In the genomic region with DNA sequence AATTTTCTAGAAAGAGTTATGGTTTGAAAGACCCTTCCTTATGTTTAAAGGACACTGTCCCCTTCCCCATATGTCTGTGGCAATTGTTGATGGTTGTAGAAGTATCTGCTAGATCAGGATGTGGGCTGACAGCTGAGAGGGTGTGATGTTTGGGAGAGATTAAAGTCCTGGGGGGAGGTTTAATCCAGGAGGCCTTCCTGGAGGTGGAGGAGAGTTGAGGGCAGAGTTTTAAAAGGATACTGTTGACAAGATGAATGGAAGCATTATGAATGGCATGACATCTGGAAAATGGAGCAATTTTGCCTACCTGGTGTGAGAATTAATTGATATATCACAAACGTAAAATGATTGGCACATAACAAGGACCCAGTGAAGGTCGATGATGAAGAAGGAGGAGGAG, we compare ENCODE assay signal across 23 cellular contexts. TPM values are rescaled to one million over a fixed set of nuclear protein-coding genes. Genes with fewer than 3 reads are reported as not detected.
DNase-seq lines count a peak whose midpoint lies in the region; ATAC-seq lines count a peak whose summit lies in the region.
"Had no signal": no experiment of that assay in that cellular context is flagged by ENCODE, and none has a peak within 500 bp of the region (broad histone marks: within the 10 kb centered on the region; RNA-seq: fewer than 3 reads in every experiment).

No MANE protein-coding gene starts in this region.

- peaks cover 70% of the 10 kb centered on the region for H3K4me1 ChIP-seq in BLaER1
- H3K4me1 ChIP-seq: BE2C, uterus had no signal

- H3K9me3 Mint-ChIP-seq in activated CD4-positive, alpha-beta T cell treated with anti-CD3 and anti-CD28 coated beads, Interleukin-2, amount 10 ng/mL, durations not matched to agents 7 days and 5 days = no peaks in the 10 kb centered on the region
- no peaks in the 10 kb centered on the region for H3K9me3 Mint-ChIP-seq in activated naive CD8-positive, alpha-beta T cell treated with anti-CD3 and anti-CD28 coated beads, Interleukin-2, amount 50 U/mL, for 24 hours

- peak overlapping the region; percentile 84 for H3K4me2 ChIP-seq in BLaER1

- H3K27me3 ChIP-seq in BLaER1 = peaks cover 6% of the 10 kb centered on the region; the same call in 1 of the 2 replicates
- H3K27me3 ChIP-seq: BE2C, cardiac muscle cell, SJSA1 had no signal

- CTCF ChIA-PET in activated CD4-positive, alpha-beta T cell treated with anti-CD3 and anti-CD28 coated beads, Interleukin-2, amount 10 ng/mL, durations not matched to agents 7 days and 5 days (lab: Charles Lee) = interaction anchor here (1.0 kb wide), 1 partner anchor 27 kb away, joined by 3 read pairs; no protein-coding TSS in a partner anchor

- H3K9me3 ChIP-seq in BLaER1 = no peaks in the 10 kb centered on the region
- H3K9me3 ChIP-seq: BE2C, gastroesophageal sphincter, left lung, SJSA1, uterus had no signal

- POLR2A ChIA-PET in activated CD4-positive, alpha-beta T cell treated with anti-CD3 and anti-CD28 coated beads, Interleukin-2, amount 10 ng/mL, durations not matched to agents 7 days and 5 days (lab: Charles Lee) = no interaction called here

- peaks cover 51% of the 10 kb centered on the region for H3K4me1 Mint-ChIP-seq in activated CD4-positive, alpha-beta T cell treated with anti-CD3 and anti-CD28 coated beads, Interleukin-2, amount 10 ng/mL, durations not matched to agents 7 days and 5 days
- peaks cover 52% of the 10 kb centered on the region for H3K4me1 Mint-ChIP-seq in activated naive CD8-positive, alpha-beta T cell treated with anti-CD3 and anti-CD28 coated beads, Interleukin-2, amount 50 U/mL, for 24 hours

- ATAC-seq in activated naive CD8-positive, alpha-beta T cell treated with anti-CD3 and anti-CD28 coated beads, Interleukin-2, amount 50 U/mL, for 24 hours = no peak
- ATAC-seq: gastroesophageal sphincter, left lung had no signal

- H3K36me3 Mint-ChIP-seq in activated CD4-positive, alpha-beta T cell treated with anti-CD3 and anti-CD28 coated beads, Interleukin-2, amount 10 ng/mL, durations not matched to agents 7 days and 5 days (ENCODE audit: low read depth) = no peaks in the 10 kb centered on the region
- peaks cover 2% of the 10 kb centered on the region for H3K36me3 Mint-ChIP-seq in activated naive CD8-positive, alpha-beta T cell treated with anti-CD3 and anti-CD28 coated beads, Interleukin-2, amount 50 U/mL, for 24 hours (ENCODE audit: low read depth)

- H3K4me3 Mint-ChIP-seq in activated CD4-positive, alpha-beta T cell treated with anti-CD3 and anti-CD28 coated beads, Interleukin-2, amount 10 ng/mL, durations not matched to agents 7 days and 5 days = no peak overlapping the region
- no peak overlapping the region for H3K4me3 Mint-ChIP-seq in activated naive CD8-positive, alpha-beta T cell treated with anti-CD3 and anti-CD28 coated beads, Interleukin-2, amount 50 U/mL, for 24 hours

- H3K27me3 Mint-ChIP-seq in activated CD4-positive, alpha-beta T cell treated with anti-CD3 and anti-CD28 coated beads, Interleukin-2, amount 10 ng/mL, durations not matched to agents 7 days and 5 days = peaks cover 3% of the 10 kb centered on the region
- peaks cover 3% of the 10 kb centered on the region for H3K27me3 Mint-ChIP-seq in activated naive CD8-positive, alpha-beta T cell treated with anti-CD3 and anti-CD28 coated beads, Interleukin-2, amount 50 U/mL, for 24 hours

- no peak overlapping the region for H3K9ac ChIP-seq in BLaER1

- no peak overlapping the region for H3K27ac ChIP-seq in BLaER1
- H3K27ac ChIP-seq: cardiac muscle cell, coronary artery, gastroesophageal sphincter, left lung, SJSA1, skin epidermis, uterus had no signal

- peak; percentile 37 for DNase-seq in activated CD4-positive, alpha-beta T cell treated with anti-CD3 and anti-CD28 coated beads, Interleukin-2, amount 10 ng/mL, durations not matched to agents 7 days and 5 days
- no peak for DNase-seq in activated CD4-positive, alpha-beta T cell treated with anti-CD3 and anti-CD28 coated beads, Interleukin-2, amount 50 U/mL, for 48 hours
- DNase-seq in RKO (ENCODE audit: low spot score) = peak; percentile 56
- no peak for DNase-seq in activated naive CD8-positive, alpha-beta T cell treated with anti-CD3 and anti-CD28 coated beads, Interleukin-2, amount 50 U/mL, for 24 hours
- no peak for DNase-seq in SHP77 (lab: John Stamatoyannopoulos, UW)
- DNase-seq in T1000 (lab: John Stamatoyannopoulos, UW) = no peak
- no peak for DNase-seq in NCI-H345 (lab: John Stamatoyannopoulos, UW)
- DNase-seq: BE2C, DMS79 treated with DMSO at 0.1 percent for 48 hours, hippocampal formation, left lung, mesendoderm, NCI-H1048, NCI-H187, NCI-H2171 treated with DMSO at 0.1 percent for 48 hours, NCI-H524 treated with DMSO at 0.1 percent for 48 hours, uterus had no signal

- H4K20me1 ChIP-seq in BLaER1 = no peaks in the 10 kb centered on the region; the same call in 1 of the 2 replicates

- H3K4me3 ChIP-seq in BLaER1 = no peak overlapping the region
- H3K4me3 ChIP-seq: cardiac muscle cell, coronary artery, gastroesophageal sphincter, left lung, SJSA1, skin epidermis, uterus had no signal

- no peaks in the 10 kb centered on the region for H3K36me3 ChIP-seq in BLaER1
- H3K36me3 ChIP-seq: BE2C, cardiac muscle cell, gastroesophageal sphincter, left lung, uterus had no signal

- H3K27ac Mint-ChIP-seq in activated CD4-positive, alpha-beta T cell treated with anti-CD3 and anti-CD28 coated beads, Interleukin-2, amount 10 ng/mL, durations not matched to agents 7 days and 5 days = no peak overlapping the region
- peak overlapping the region; percentile 59 for H3K27ac Mint-ChIP-seq in activated naive CD8-positive, alpha-beta T cell treated with anti-CD3 and anti-CD28 coated beads, Interleukin-2, amount 50 U/mL, for 24 hours

RNA-seq across cellular contexts. Expression of gene SMC3, which starts 32.9 kb away (rescaled TPM):
- total RNA-seq in activated CD4-positive, alpha-beta T cell treated with anti-CD3 and anti-CD28 coated beads, Interleukin-2, amount 10 ng/mL, durations not matched to agents 7 days and 5 days = 10 to 100 TPM; 78.7 to 82.6 TPM

RNA-seq across cellular contexts. Expression of gene DUSP5, which starts 36.9 kb away (rescaled TPM):
- 10 to 100 TPM; 24.8 to 25.9 TPM for total RNA-seq in activated CD4-positive, alpha-beta T cell treated with anti-CD3 and anti-CD28 coated beads, Interleukin-2, amount 10 ng/mL, durations not matched to agents 7 days and 5 days

Comparison
In these comparisons a context has a peak if more than half of its experiments do, and no peak if none do; other contexts are left out.
1. DNase-seq: peak in activated CD4-positive, alpha-beta T cell treated with anti-CD3 and anti-CD28 coated beads, Interleukin-2, amount 10 ng/mL, durations not matched to agents 7 days and 5 days (single experiment) and RKO (single experiment); none in activated CD4-positive, alpha-beta T cell treated with anti-CD3 and anti-CD28 coated beads, Interleukin-2, amount 50 U/mL, for 48 hours (0 of 2), activated naive CD8-positive, alpha-beta T cell treated with anti-CD3 and anti-CD28 coated beads, Interleukin-2, amount 50 U/mL, for 24 hours (single experiment), SHP77 (0 of 2), T1000 (single experiment) and NCI-H345 (single experiment).